ENCODE assay signal across 26 cellular contexts in the genomic region with DNA sequence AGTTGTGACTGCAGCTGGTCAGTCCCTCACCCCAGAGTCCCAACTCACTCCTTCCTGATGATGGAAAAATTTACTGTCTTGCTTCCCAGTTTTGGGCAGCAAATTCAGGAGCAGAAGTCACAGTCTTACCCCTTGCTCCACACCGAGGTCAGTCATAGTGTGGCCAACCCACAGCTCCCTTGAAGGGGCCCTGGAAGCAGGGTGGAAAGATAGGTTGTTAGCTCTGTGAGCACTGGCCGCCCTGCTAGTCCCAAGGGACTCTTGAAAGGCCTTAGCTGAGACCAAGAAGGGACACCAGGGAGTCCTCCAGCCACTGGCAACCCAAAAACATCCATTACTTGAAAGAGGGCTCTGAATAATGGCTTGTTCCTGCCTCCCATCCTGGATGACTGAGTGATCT.
"Had no signal": no experiment of that assay in that cellular context is flagged by ENCODE, and none has a peak within 500 bp of the region (broad histone marks: within the 10 kb centered on the region; RNA-seq: fewer than 3 reads in every experiment).

No MANE protein-coding gene starts in this region.

- H3K36me3 Mint-ChIP-seq: activated CD8-positive, alpha-beta memory T cell treated with anti-CD3 and anti-CD28 coated beads, Interleukin-2, amount 10 ng/mL, durations not matched to agents 7 days and 5 days had no signal

- H3K4me3 ChIP-seq: heart left ventricle, lower lobe of right lung, mucosa of descending colon, testis, upper lobe of left lung had no signal

- DNase-seq: activated CD4-positive, alpha-beta T cell treated with anti-CD3 and anti-CD28 coated beads, Interleukin-2, amount 10 ng/mL, durations not matched to agents 7 days and 5 days; activated CD8-positive, alpha-beta memory T cell treated with anti-CD3 and anti-CD28 coated beads, Interleukin-2, amount 10 ng/mL, durations not matched to agents 7 days and 5 days; activated CD8-positive, alpha-beta T cell treated with anti-CD3 and anti-CD28 coated beads for 36 hours; activated gamma-delta T cell; activated naive CD4-positive, alpha-beta T cell treated with anti-CD3 and anti-CD28 coated beads, Interleukin-2, amount 50 U/mL, for 16 hours; activated naive CD8-positive, alpha-beta T cell treated with anti-CD3 and anti-CD28 coated beads, Interleukin-2, amount 50 U/mL, for 24 hours; caudate nucleus; effector memory CD4-positive, alpha-beta T cell; foreskin melanocyte; islet precursor cell; left colon; lower lobe of right lung; mesendoderm; nucleus accumbens; SK-N-SH; stimulated activated CD4-positive, alpha-beta T cell treated with anti-CD3 and anti-CD28 coated beads, Interleukin-1b, Interleukin-23, amount 100 ng/mL, for 48 hours; stimulated activated naive CD8-positive, alpha-beta T cell treated with anti-CD3 and anti-CD28 coated beads, Interleukin-15, amount 100 ng/mL, for 72 hours; testis; upper lobe of left lung had no signal

- H3K4me3 Mint-ChIP-seq: activated CD4-positive, alpha-beta T cell treated with anti-CD3 and anti-CD28 coated beads, Interleukin-2, amount 10 ng/mL, durations not matched to agents 7 days and 5 days; activated CD8-positive, alpha-beta memory T cell treated with anti-CD3 and anti-CD28 coated beads, Interleukin-2, amount 10 ng/mL, durations not matched to agents 7 days and 5 days; activated CD8-positive, alpha-beta T cell treated with anti-CD3 and anti-CD28 coated beads for 36 hours; activated naive CD8-positive, alpha-beta T cell treated with anti-CD3 and anti-CD28 coated beads, Interleukin-2, amount 50 U/mL, for 24 hours; activated T-helper 1 cell treated with anti-CD3 and anti-CD28 coated beads, Interleukin-12 subunit alpha, Interleukin-12 subunit beta, Interleukin-2, Interleukin-4 antibody, amounts not matched to agents 30 ng/mL and 10 ng/mL and 1 ng/mL, durations not matched to agents 14 hours and 24 hours and 36 hours; brain; stimulated activated effector memory CD8-positive, alpha-beta T cell treated with anti-CD3 and anti-CD28 coated beads, Interleukin-12 subunit alpha, Interleukin-12 subunit beta, amount 100 ng/mL, for 72 hours; stimulated activated naive CD8-positive, alpha-beta T cell treated with anti-CD3 and anti-CD28 coated beads, Interleukin-15, amount 100 ng/mL, for 72 hours had no signal

- H3K4me1 ChIP-seq: parathyroid adenoma had no signal

- H3K9ac ChIP-seq: parathyroid adenoma, SK-N-SH had no signal

- H3K4me1 Mint-ChIP-seq: activated CD4-positive, alpha-beta T cell treated with anti-CD3 and anti-CD28 coated beads, Interleukin-2, amount 10 ng/mL, durations not matched to agents 7 days and 5 days; activated CD8-positive, alpha-beta memory T cell treated with anti-CD3 and anti-CD28 coated beads, Interleukin-2, amount 10 ng/mL, durations not matched to agents 7 days and 5 days; activated naive CD8-positive, alpha-beta T cell treated with anti-CD3 and anti-CD28 coated beads, Interleukin-2, amount 50 U/mL, for 24 hours; brain; stimulated activated effector memory CD8-positive, alpha-beta T cell treated with anti-CD3 and anti-CD28 coated beads, Interleukin-12 subunit alpha, Interleukin-12 subunit beta, amount 100 ng/mL, for 72 hours; stimulated activated naive CD8-positive, alpha-beta T cell treated with anti-CD3 and anti-CD28 coated beads, Interleukin-15, amount 100 ng/mL, for 72 hours had no signal

- H3K27ac ChIP-seq: lower lobe of right lung, parathyroid adenoma, testis, upper lobe of left lung, VCaP had no signal

- H3K27ac Mint-ChIP-seq: activated CD4-positive, alpha-beta T cell treated with anti-CD3 and anti-CD28 coated beads, Interleukin-2, amount 10 ng/mL, durations not matched to agents 7 days and 5 days; activated CD8-positive, alpha-beta memory T cell treated with anti-CD3 and anti-CD28 coated beads, Interleukin-2, amount 10 ng/mL, durations not matched to agents 7 days and 5 days; activated CD8-positive, alpha-beta T cell treated with anti-CD3 and anti-CD28 coated beads for 36 hours; activated naive CD8-positive, alpha-beta T cell treated with anti-CD3 and anti-CD28 coated beads, Interleukin-2, amount 50 U/mL, for 24 hours; activated T-helper 1 cell treated with anti-CD3 and anti-CD28 coated beads, Interleukin-12 subunit alpha, Interleukin-12 subunit beta, Interleukin-2, Interleukin-4 antibody, amounts not matched to agents 30 ng/mL and 10 ng/mL and 1 ng/mL, durations not matched to agents 14 hours and 24 hours and 36 hours; brain; stimulated activated effector memory CD8-positive, alpha-beta T cell treated with anti-CD3 and anti-CD28 coated beads, Interleukin-12 subunit alpha, Interleukin-12 subunit beta, amount 100 ng/mL, for 72 hours; stimulated activated naive CD8-positive, alpha-beta T cell treated with anti-CD3 and anti-CD28 coated beads, Interleukin-15, amount 100 ng/mL, for 72 hours had no signal

- H3K27me3 ChIP-seq: heart left ventricle, testis, upper lobe of left lung had no signal

- H3K9me3 Mint-ChIP-seq: activated CD4-positive, alpha-beta T cell treated with anti-CD3 and anti-CD28 coated beads, Interleukin-2, amount 10 ng/mL, durations not matched to agents 7 days and 5 days; activated CD8-positive, alpha-beta T cell treated with anti-CD3 and anti-CD28 coated beads for 36 hours; activated naive CD8-positive, alpha-beta T cell treated with anti-CD3 and anti-CD28 coated beads, Interleukin-2, amount 50 U/mL, for 24 hours; activated T-helper 1 cell treated with anti-CD3 and anti-CD28 coated beads, Interleukin-12 subunit alpha, Interleukin-12 subunit beta, Interleukin-2, Interleukin-4 antibody, amounts not matched to agents 30 ng/mL and 10 ng/mL and 1 ng/mL, durations not matched to agents 14 hours and 24 hours and 36 hours; brain; stimulated activated effector memory CD8-positive, alpha-beta T cell treated with anti-CD3 and anti-CD28 coated beads, Interleukin-12 subunit alpha, Interleukin-12 subunit beta, amount 100 ng/mL, for 72 hours; stimulated activated naive CD8-positive, alpha-beta T cell treated with anti-CD3 and anti-CD28 coated beads, Interleukin-15, amount 100 ng/mL, for 72 hours had no signal

- H3K9me3 ChIP-seq: heart left ventricle, lower lobe of right lung, mucosa of descending colon, SK-N-SH, testis, upper lobe of left lung had no signal

- H3K27me3 Mint-ChIP-seq: activated CD4-positive, alpha-beta T cell treated with anti-CD3 and anti-CD28 coated beads, Interleukin-2, amount 10 ng/mL, durations not matched to agents 7 days and 5 days; activated CD8-positive, alpha-beta memory T cell treated with anti-CD3 and anti-CD28 coated beads, Interleukin-2, amount 10 ng/mL, durations not matched to agents 7 days and 5 days; activated CD8-positive, alpha-beta T cell treated with anti-CD3 and anti-CD28 coated beads for 36 hours; activated naive CD8-positive, alpha-beta T cell treated with anti-CD3 and anti-CD28 coated beads, Interleukin-2, amount 50 U/mL, for 24 hours; stimulated activated naive CD8-positive, alpha-beta T cell treated with anti-CD3 and anti-CD28 coated beads, Interleukin-15, amount 100 ng/mL, for 72 hours had no signal
